Comparison of ENCODE assay signal across 13 cellular contexts in the genomic region with DNA sequence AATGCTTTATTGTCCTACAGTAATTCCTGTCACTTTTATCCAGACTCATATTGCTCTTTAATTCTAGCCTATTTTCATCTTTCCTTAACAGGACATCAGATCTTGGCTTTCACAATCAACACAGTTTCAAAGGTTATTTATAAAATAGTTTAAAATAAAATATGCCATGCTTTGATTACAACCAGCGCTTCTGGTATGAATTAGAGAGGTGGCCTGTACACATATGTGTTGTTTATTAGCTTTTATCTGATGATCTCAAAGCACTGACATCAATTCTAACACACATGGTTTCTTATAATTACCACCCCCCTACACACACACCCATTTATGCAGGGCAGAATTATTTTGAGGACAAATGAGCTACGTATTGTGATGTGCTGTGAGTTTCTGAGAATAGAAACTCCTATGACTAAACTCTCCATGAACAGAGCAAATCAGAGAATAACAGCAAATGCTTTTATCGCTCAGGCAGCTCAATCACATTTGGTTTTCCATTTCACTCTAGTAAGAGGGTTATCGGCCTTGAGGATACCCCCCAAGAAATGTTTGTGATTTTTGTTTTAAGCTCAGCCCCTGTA. TPM values are rescaled to one million over a fixed set of nuclear protein-coding genes. Genes with fewer than 3 reads are reported as not detected.
DNase-seq lines count a peak whose midpoint lies in the region; ATAC-seq and TF ChIP-seq lines count a peak whose summit lies in the region.
"Had no signal": no experiment of that assay in that cellular context is flagged by ENCODE, and none has a peak within 500 bp of the region (broad histone marks: within the 10 kb centered on the region; RNA-seq: fewer than 3 reads in every experiment).

No MANE protein-coding gene starts in this region.

- DNase-seq in DND-41 (no peak), immature natural killer cell (peak in 1 of 3 donors; percentile 54), Caco-2 (no peak), amniotic stem cell (lab: John Stamatoyannopoulos, UW) (no peak)
- DNase-seq: endodermal cell, kidney glomerular epithelial cell, NCI-H2081 treated with DMSO at 0.1 percent for 48 hours had no signal

- H3K4me1 Mint-ChIP-seq in immature natural killer cell (peaks cover 100% of the 10 kb centered on the region in 2 donors), Caco-2 (ENCODE audit: low read depth, unreplicated experiment) (no peaks in the 10 kb centered on the region)

- no peak for TF ChIP-seq CTCF in DND-41 (IDR thresholded peaks at IDR 0.05; ENCODE audit: borderline replicate concordance, extremely low read depth, low read length, poor library complexity, severe bottlenecking)
- TF ChIP-seq CTCF in Caco-2 (IDR thresholded peaks at IDR 0.05; ENCODE audit: insufficient read depth in 1 of 2, low read depth in 1 of 2, low read length in 1 of 2, severe bottlenecking in 1 of 2, unreplicated experiment in 1 of 2), result no peak

- no peak for ATAC-seq in DND-41 (ENCODE audit: insufficient read depth, low read depth)
- peak; percentile 51 for ATAC-seq in GM18868 (IDR thresholded peaks at IDR 0.05; ENCODE audit: unreplicated experiment)
- no peak for ATAC-seq in SK-N-SH treated with all-trans-retinoic acid at 6 μM for 48 hours
- ATAC-seq in GM19328 (IDR thresholded peaks at IDR 0.05; ENCODE audit: unreplicated experiment), result no peak
- ATAC-seq: gastroesophageal sphincter had no signal

- H3K36me3 ChIP-seq in DND-41 (ENCODE audit: insufficient read depth, low read length) (peaks cover 75% of the 10 kb centered on the region), Caco-2 (ENCODE audit: control insufficient read depth, insufficient read depth, low read length) (no peaks in the 10 kb centered on the region)
- H3K36me3 ChIP-seq: gastroesophageal sphincter had no signal

- peak overlapping the region; percentile 72 to 85 (median 82) for H3K4me3 Mint-ChIP-seq in immature natural killer cell
- H3K4me3 Mint-ChIP-seq in Caco-2 (ENCODE audit: unreplicated experiment), result no peak overlapping the region
- H3K4me3 Mint-ChIP-seq: brain, endodermal cell had no signal

- peak overlapping the region; percentile 40; the same call in 1 of the 2 replicates for H3K4me2 ChIP-seq in DND-41 (ENCODE audit: insufficient read depth, low read length)

- H3K9me3 Mint-ChIP-seq in immature natural killer cell (no peaks in the 10 kb centered on the region), Caco-2 (ENCODE audit: unreplicated experiment) (no peaks in the 10 kb centered on the region)
- H3K9me3 Mint-ChIP-seq: brain, endodermal cell had no signal

- H3K79me2 ChIP-seq in DND-41 (ENCODE audit: insufficient read depth, low read length), result peaks cover 99% of the 10 kb centered on the region

- POLR2A ChIA-PET in Caco-2 (lab: Charles Lee), result no interaction called here

- no peak overlapping the region for H2AFZ ChIP-seq in DND-41 (ENCODE audit: low read depth, low read length)

- H3K27ac ChIP-seq in DND-41 (ENCODE audit: low read length), result peak overlapping the region; percentile 75
- H3K27ac ChIP-seq: gastroesophageal sphincter had no signal

- BruUV-seq in Caco-2 (replicated peaks; lab: Mats Ljungman, UMichigan), result no TSS peak

- H3K36me3 Mint-ChIP-seq in immature natural killer cell (peaks cover 64 to 73% (median 71%) of the 10 kb centered on the region in 3 donors), Caco-2 (ENCODE audit: insufficient read depth, unreplicated experiment) (no peaks in the 10 kb centered on the region)
- H3K36me3 Mint-ChIP-seq: brain had no signal

- no peak overlapping the region; the same call in 1 of the 2 replicates for H3K9ac ChIP-seq in DND-41 (ENCODE audit: low read depth, low read length)

- intact Hi-C loops in Caco-2 (cut with micrococcal nuclease; ENCODE audit: unreplicated experiment), result no loop called here

- CTCF ChIA-PET in Caco-2 (lab: Charles Lee), result no interaction called here

- peaks cover 58% of the 10 kb centered on the region for H4K20me1 ChIP-seq in DND-41 (ENCODE audit: insufficient read depth, low read length)

- H3K4me1 ChIP-seq in DND-41 (ENCODE audit: insufficient read depth, low read length), result peaks cover 74% of the 10 kb centered on the region
- no peaks in the 10 kb centered on the region for H3K4me1 ChIP-seq in Caco-2
- H3K4me1 ChIP-seq: gastroesophageal sphincter had no signal

- no peak overlapping the region for H3K4me3 ChIP-seq in DND-41 (ENCODE audit: low read depth in 1 of 2, low read length in 2 of 2)
- no peak overlapping the region for H3K4me3 ChIP-seq in Caco-2 (ENCODE audit: low read depth, low read length)
- H3K4me3 ChIP-seq: gastroesophageal sphincter had no signal

- H3K27ac Mint-ChIP-seq in immature natural killer cell (peak overlapping the region; percentile 95 to 100 (median 98)), Caco-2 (ENCODE audit: unreplicated experiment) (no peak overlapping the region)
- H3K27ac Mint-ChIP-seq: endodermal cell had no signal

- H3K9me3 ChIP-seq in DND-41 (ENCODE audit: insufficient read depth, low read length, severe bottlenecking), result no peaks in the 10 kb centered on the region
- no peaks in the 10 kb centered on the region for H3K9me3 ChIP-seq in Caco-2
- H3K9me3 ChIP-seq: gastroesophageal sphincter had no signal

- H3K27me3 Mint-ChIP-seq in immature natural killer cell (ENCODE audit: low read depth in 3 of 3) (peaks cover 6 to 66% (median 66%) of the 10 kb centered on the region in 3 donors), Caco-2 (ENCODE audit: insufficient read depth, unreplicated experiment) (peaks cover 9% of the 10 kb centered on the region)

- H3K27me3 ChIP-seq in DND-41 (ENCODE audit: insufficient read depth, low read length, poor library complexity) (no peaks in the 10 kb centered on the region), Caco-2 (replicated peaks; ENCODE audit: control insufficient read depth, insufficient read depth, low read length) (no peaks in the 10 kb centered on the region)

TF ChIP-seq in SK-N-SH treated with all-trans-retinoic acid at 6 μM for 48 hours, 23 proteins besides CTCF, POLR2A, EP300 and RAD21:
- TF ChIP-seq POU6F1 (CRISPR knock-in tag; IDR thresholded peaks at IDR 0.05; ENCODE audit: borderline replicate concordance, low read depth), result no peak
- TF ChIP-seq TCF4 (CRISPR knock-in tag; IDR thresholded peaks at IDR 0.05; ENCODE audit: borderline replicate concordance), result peak; percentile 58; the same call in 1 of the 2 replicates
- no peak for TF ChIP-seq ESRRG (CRISPR knock-in tag; IDR thresholded peaks at IDR 0.05)
- TF ChIP-seq ISL1 (CRISPR knock-in tag; IDR thresholded peaks at IDR 0.05), result no peak

RNA-seq across cellular contexts. Expression of gene CD247, which starts 18.0 kb away (rescaled TPM):
- 1,000 to 10,000 TPM; 1,122 to 1,466 (median 1,335) TPM for polyA plus RNA-seq in immature natural killer cell
- not detected in 2 replicates for total RNA-seq in Caco-2 (2022)
- total RNA-seq: renal cortical epithelial cell had no signal

RNA-seq across cellular contexts. Expression of gene CREG1, which starts 53.2 kb away (rescaled TPM):
- 10 to 100 TPM; 12.4 to 18.0 (median 14.7) TPM for polyA plus RNA-seq in immature natural killer cell
- total RNA-seq in Caco-2 (2022), result 80.7 and 91.5 TPM in 2 replicates
